25 cellular contexts compared by ENCODE assay signal in the genomic region with DNA sequence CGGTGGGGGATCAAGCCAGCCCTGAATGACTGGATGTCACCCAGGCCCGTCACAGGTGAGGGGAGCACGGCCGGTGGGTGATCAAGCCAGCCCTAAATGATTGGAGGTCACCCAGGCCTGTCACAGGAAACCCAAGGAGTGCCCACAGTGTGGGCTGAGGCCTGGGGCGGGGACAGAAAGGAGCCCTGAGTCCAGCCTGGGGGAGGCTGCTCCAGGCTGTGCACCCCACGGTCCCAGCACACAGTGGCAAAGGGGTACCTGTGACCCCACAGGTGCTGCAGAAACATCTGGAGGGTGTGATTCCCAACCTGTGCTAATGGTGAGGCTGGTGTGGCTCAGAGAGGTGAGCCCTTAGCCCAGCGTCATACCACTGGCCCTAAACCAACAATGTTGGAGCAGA. TPM values are rescaled to one million over a fixed set of nuclear protein-coding genes. Genes with fewer than 3 reads are reported as not detected.
"Had no signal": no experiment of that assay in that cellular context is flagged by ENCODE, and none has a peak within 500 bp of the region (broad histone marks: within the 10 kb centered on the region; RNA-seq: fewer than 3 reads in every experiment).

No MANE protein-coding gene starts in this region.

- H3K4me3 ChIP-seq: coronary artery, esophagus muscularis mucosa, gastroesophageal sphincter, heart left ventricle, hepatocyte, right lobe of liver, suprapubic skin, transverse colon, vagina had no signal

- H3K27ac ChIP-seq: coronary artery, esophagus muscularis mucosa, foreskin keratinocyte, gastroesophageal sphincter, heart left ventricle, hepatocyte, parathyroid adenoma, right lobe of liver, suprapubic skin, transverse colon, vagina had no signal

- ATAC-seq: foreskin keratinocyte; gastroesophageal sphincter; heart left ventricle; naive thymus-derived CD8-positive, alpha-beta T cell; right lobe of liver; stimulated activated naive CD8-positive, alpha-beta T cell treated with anti-CD3 and anti-CD28 coated beads, Interleukin-15, amount 100 ng/mL, for 72 hours had no signal

- H3K36me3 ChIP-seq: esophagus muscularis mucosa, gastroesophageal sphincter, heart left ventricle, right lobe of liver, suprapubic skin, transverse colon, vagina had no signal

- H3K27me3 ChIP-seq: right lobe of liver had no signal

- H3K9me3 ChIP-seq: right lobe of liver, transverse colon, vagina had no signal

- DNase-seq: dermis blood vessel endothelial cell; effector memory CD4-positive, alpha-beta T cell; foreskin keratinocyte; kidney glomerular epithelial cell; mammary epithelial cell; mesendoderm; naive thymus-derived CD8-positive, alpha-beta T cell; small intestine; stimulated activated CD4-positive, alpha-beta T cell treated with anti-CD3 and anti-CD28 coated beads, Interleukin-12 subunit alpha, Interleukin-12 subunit beta, amount 100 ng/mL, for 4 hours; stimulated activated CD4-positive, alpha-beta T cell treated with anti-CD3 and anti-CD28 coated beads, Interleukin-1b, Interleukin-23, amount 100 ng/mL, for 48 hours; stimulated activated CD4-positive, alpha-beta T cell treated with anti-CD3 and anti-CD28 coated beads, Interleukin-4, amount 100 ng/mL, for 1 hour; stimulated activated CD8-positive, alpha-beta memory T cell treated with anti-CD3 and anti-CD28 coated beads, Interleukin-4, amount 100 ng/mL, for 48 hours; stimulated activated naive CD4-positive, alpha-beta T cell; stimulated activated naive CD8-positive, alpha-beta T cell treated with anti-CD3 and anti-CD28 coated beads, Interleukin-15, amount 100 ng/mL, for 72 hours; transverse colon had no signal

- H3K4me1 ChIP-seq: foreskin keratinocyte, parathyroid adenoma, right lobe of liver, vagina had no signal

RNA-seq across cellular contexts. Expression of a gene that starts 6.2 kb away (rescaled TPM):
- total RNA-seq: osteoblast had no signal
- polyA plus RNA-seq: naive thymus-derived CD8-positive, alpha-beta T cell had no signal
